Comparison of ENCODE assay signal across 10 cellular contexts in genomic region chr11:45031912-45032519, GRCh38.
DNase-seq lines count a peak whose midpoint lies in the region; ATAC-seq and TF ChIP-seq lines count a peak whose summit lies in the region.
"Had no signal": no experiment of that assay in that cellular context is flagged by ENCODE, and none has a peak within 500 bp of the region (broad histone marks: within the 10 kb centered on the region; RNA-seq: fewer than 3 reads in every experiment).

No MANE protein-coding gene starts in this region.

- intact Hi-C loops in spleen (cut with DNase I; ENCODE audit: low total_unique reads): no loop called here

- H3K27me3 ChIP-seq in spleen (replicated peaks in 1 of 7): no peaks in the 10 kb centered on the region

- no peak for TF ChIP-seq CTCF in spleen (IDR thresholded peaks at IDR 0.05 in 8 of 11, conservative IDR thresholded peaks at IDR 0.05 in 3 of 11)

- peaks cover 0 to 4% (median 0%) of the 10 kb centered on the region in 8 donors for H3K9me3 ChIP-seq in spleen

- ATAC-seq in GM19025 (IDR thresholded peaks at IDR 0.05; ENCODE audit: low read depth, unreplicated experiment) (peak; percentile 85), HG02610 (IDR thresholded peaks at IDR 0.05; ENCODE audit: unreplicated experiment) (peak; percentile 70), HG03571 (IDR thresholded peaks at IDR 0.05; ENCODE audit: unreplicated experiment) (peak; percentile 92), HG02970 (IDR thresholded peaks at IDR 0.05; ENCODE audit: low FRiP score, unreplicated experiment) (no peak)

- no peak overlapping the region for H3K4me3 ChIP-seq in spleen
- H3K4me3 ChIP-seq: lung had no signal

- 90 to 96% (median 91%) methylated on average over 2 of the region's 2 CpGs for WGBS in spleen, 5 donors

- peak overlapping the region in 5 of 8 donors; percentile 23 to 59 (median 53) for H3K27ac ChIP-seq in spleen

- no peaks in the 10 kb centered on the region for H3K36me3 ChIP-seq in spleen

- peak; percentile 84 for DNase-seq in spleen
- DNase-seq in DMS 273 treated with DMSO at 0.1 percent for 48 hours (lab: John Stamatoyannopoulos, UW): no peak
- DNase-seq in kidney tubule cell (ENCODE audit: low spot score): no peak
- no peak for DNase-seq in D341Med (ENCODE audit: low spot score)
- DNase-seq: activated CD4-positive, alpha-beta T cell treated with anti-CD3 and anti-CD28 coated beads, Interleukin-2, amount 50 U/mL, for 48 hours had no signal

- no peak for TF ChIP-seq POLR2A in spleen (IDR thresholded peaks at IDR 0.05)

- peaks cover 0 to 47% (median 26%) of the 10 kb centered on the region in 6 donors for H3K4me1 ChIP-seq in spleen
